Comparison of ENCODE assay signal across 8 cellular contexts in the genomic region with DNA sequence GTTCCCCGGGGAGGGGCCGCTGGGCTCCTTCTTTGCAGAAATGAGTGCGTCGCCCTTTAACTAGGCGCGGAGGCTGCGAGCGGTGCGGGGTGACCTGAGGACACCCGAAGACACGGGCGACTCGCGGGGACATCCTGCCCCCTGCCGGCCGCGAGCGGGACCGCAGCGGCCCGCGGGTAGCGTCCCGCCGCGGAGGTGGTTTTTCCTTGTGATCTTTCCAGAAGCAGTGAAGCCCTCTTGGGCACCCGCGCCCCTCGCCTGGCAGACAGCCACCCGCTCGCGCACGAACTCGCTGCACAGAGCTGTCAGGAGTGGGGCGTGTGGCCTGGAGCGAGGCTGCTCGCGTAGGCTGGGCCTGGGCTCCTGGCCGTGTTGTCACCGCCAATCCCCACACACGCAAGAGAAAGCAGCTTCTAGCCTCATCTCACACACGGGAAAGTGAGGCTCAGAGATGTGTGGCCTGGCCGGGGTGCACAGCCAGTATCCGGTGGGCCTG.
DNase-seq lines count a peak whose midpoint lies in the region; ATAC-seq and TF ChIP-seq lines count a peak whose summit lies in the region.

No MANE protein-coding gene starts in this region.

- no peak overlapping the region for H3K27ac ChIP-seq in MM.1S (ENCODE audit: low read length)
- no peak overlapping the region for H3K27ac ChIP-seq in right cardiac atrium (ENCODE audit: low read length)

- peaks cover 2 to 3% of the 10 kb centered on the region in 2 donors for H3K27me3 Mint-ChIP-seq in T-cell

- H3F3A ChIP-seq in MM.1S (ENCODE audit: insufficient read depth, low read length) = no peaks in the 10 kb centered on the region

- H3K4me3 ChIP-seq in MM.1S (ENCODE audit: low read length) (peak overlapping the region; percentile 37; the same call in 1 of the 2 replicates), right cardiac atrium (ENCODE audit: low read length) (no peak overlapping the region)

- H4K20me1 ChIP-seq in MM.1S (ENCODE audit: insufficient read depth, low read length) = no peaks in the 10 kb centered on the region

- CTCF ChIA-PET in T-cell (lab: Charles Lee) = interaction anchor here in 1 of 2 donors (1.1 kb wide), 1 partner anchor 776 kb away, joined by 3 read pairs; no protein-coding TSS in a partner anchor

- no peaks in the 10 kb centered on the region for H3K36me3 ChIP-seq in MM.1S (replicated peaks; ENCODE audit: insufficient read depth, low read length)

- no peak overlapping the region for H3K9ac ChIP-seq in MM.1S (ENCODE audit: low read length)

- H3K9me3 ChIP-seq in MM.1S (replicated peaks; ENCODE audit: insufficient read depth, low read length) (no peaks in the 10 kb centered on the region), right cardiac atrium (ENCODE audit: control insufficient read depth, low read length) (no peaks in the 10 kb centered on the region)

- TF ChIP-seq CTCF in MM.1S (IDR thresholded peaks at IDR 0.05; ENCODE audit: low read length) = peak; percentile 66

- intact Hi-C loops in right cardiac atrium (cut with DNase I) = loop anchor here in 3 of 4 donors (2.0 to 10.0 kb wide), 5 partner anchors 784 to 1244 kb away; no protein-coding TSS in a partner anchor

- H3K9me3 Mint-ChIP-seq in T-cell = no peaks in the 10 kb centered on the region

- peak overlapping the region; percentile 63 for H2AFZ ChIP-seq in MM.1S (ENCODE audit: low read length)

- DNase-seq in COR-L47 (lab: John Stamatoyannopoulos, UW) (peak; percentile 6), MM.1S (peak; percentile 49), T-cell (peak; percentile 36 to 77 (median 68)), amniotic epithelial cell (ENCODE audit: low read depth) (peak; percentile 40), right cardiac atrium (peak; percentile 80 to 90 (median 90)), retina (peak; percentile 96)

- no peaks in the 10 kb centered on the region for H3K79me2 ChIP-seq in MM.1S (ENCODE audit: low read length)

- H3K4me1 ChIP-seq in MM.1S (ENCODE audit: low read length) (no peaks in the 10 kb centered on the region), right cardiac atrium (ENCODE audit: control insufficient read depth, insufficient read depth, low read length) (no peaks in the 10 kb centered on the region)

- ATAC-seq in GM21737 (IDR thresholded peaks at IDR 0.05; ENCODE audit: unreplicated experiment) (peak; percentile 78), T-cell (replicated peaks in 1 of 4) (peak; percentile 91 to 95 (median 94)), right cardiac atrium (peak; percentile 88 to 92), HG03039 (IDR thresholded peaks at IDR 0.05; ENCODE audit: unreplicated experiment) (no peak)

- H3K27me3 ChIP-seq in MM.1S (replicated peaks; ENCODE audit: insufficient read depth, low read length) (peaks cover 18% of the 10 kb centered on the region), right cardiac atrium (ENCODE audit: control insufficient read depth, insufficient read depth) (no peaks in the 10 kb centered on the region)

- no peak overlapping the region for H3K27ac Mint-ChIP-seq in T-cell

- H3K4me3 Mint-ChIP-seq in T-cell = peak overlapping the region in 1 of 3 donors; percentile 43

- POLR2A ChIA-PET in T-cell (lab: Charles Lee) = no interaction called here

- WGBS in right cardiac atrium = 5% methylated on average over 44 of the region's 44 CpGs

- H3K9me2 ChIP-seq in MM.1S (replicated peaks; ENCODE audit: insufficient read depth, low read length) = no peaks in the 10 kb centered on the region

- peak overlapping the region; percentile 63; the same call in 1 of the 2 replicates for H3K4me2 ChIP-seq in MM.1S (ENCODE audit: low read depth, low read length)

- peaks cover 4 to 8% (median 5%) of the 10 kb centered on the region in 3 donors for H3K4me1 Mint-ChIP-seq in T-cell

- H3K36me3 Mint-ChIP-seq in T-cell = no peaks in the 10 kb centered on the region

Comparison
In these comparisons a context has a peak if more than half of its experiments do, and no peak if none do; other contexts are left out.
1. DNase-seq: peak in every context shown above with its lines; median percentile 96 in retina; 90 in right cardiac atrium; 68 in T-cell; 49 in MM.1S; 40 in amniotic epithelial cell; 6 in COR-L47.